In genomic region chr9:97852001-97852398, GRCh38 we compare ENCODE assay signal across 16 cellular contexts. TPM values are rescaled to one million over a fixed set of nuclear protein-coding genes. Genes with fewer than 3 reads are reported as not detected.
DNase-seq lines count a peak whose midpoint lies in the region; ATAC-seq, FAIRE-seq and TF ChIP-seq lines count a peak whose summit lies in the region.
"Had no signal": no experiment of that assay in that cellular context is flagged by ENCODE, and none has a peak within 500 bp of the region (broad histone marks: within the 10 kb centered on the region; RNA-seq: fewer than 3 reads in every experiment).

No MANE protein-coding gene starts in this region.

- peaks cover 5 to 16% of the 10 kb centered on the region in 2 donors for H3K4me1 ChIP-seq in naive thymus-derived CD4-positive, alpha-beta T cell (ENCODE audit: control insufficient read depth in 2 of 2, insufficient read depth in 2 of 2, low read length in 2 of 2)
- H3K4me1 ChIP-seq in esophagus muscularis mucosa, result peaks cover 14 to 62% (median 54%) of the 10 kb centered on the region in 4 donors

- H3K36me3 ChIP-seq in naive thymus-derived CD4-positive, alpha-beta T cell (ENCODE audit: control insufficient read depth in 2 of 3, insufficient read depth in 3 of 3, low read length in 3 of 3), result no peaks in the 10 kb centered on the region
- H3K36me3 ChIP-seq in esophagus muscularis mucosa, result no peaks in the 10 kb centered on the region
- H3K36me3 ChIP-seq: brain microvascular endothelial cell, gastroesophageal sphincter had no signal

- DNase-seq in CD4-positive, alpha-beta T cell, result no peak
- DNase-seq in ELF-1 (ENCODE audit: low read depth, low spot score) (peak; percentile 47), GM12892 (ENCODE audit: insufficient read length) (no peak), esophagus muscularis mucosa (ENCODE audit: extremely low spot score) (no peak), mucosa of gallbladder (ENCODE audit: low spot score) (no peak)
- peak in 1 of 9 donors; percentile 14 for DNase-seq in naive thymus-derived CD4-positive, alpha-beta T cell
- DNase-seq: activated effector memory CD4-positive, alpha-beta T cell treated with Interleukin-2 at 50 U/mL for 16 hours; brain microvascular endothelial cell; effector CD8-positive, alpha-beta T cell; left cardiac atrium; NCI-H2171 treated with DMSO at 0.1 percent for 48 hours had no signal

- ATAC-seq in CD4-positive, alpha-beta T cell (ENCODE audit: poor library complexity), result no peak
- no peak for ATAC-seq in naive thymus-derived CD4-positive, alpha-beta T cell
- no peak for ATAC-seq in GM21737 (IDR thresholded peaks at IDR 0.05; ENCODE audit: unreplicated experiment)
- ATAC-seq: gastroesophageal sphincter, left cardiac atrium had no signal

- H3K36me3 Mint-ChIP-seq in CD4-positive, alpha-beta T cell (ENCODE audit: low read depth), result no peaks in the 10 kb centered on the region
- no peaks in the 10 kb centered on the region for H3K36me3 Mint-ChIP-seq in brain
- peaks cover 0 to 6% (median 0%) of the 10 kb centered on the region in 5 donors for H3K36me3 Mint-ChIP-seq in naive thymus-derived CD4-positive, alpha-beta T cell

- peaks cover 86% of the 10 kb centered on the region for H3K27me3 Mint-ChIP-seq in CD4-positive, alpha-beta T cell
- H3K27me3 Mint-ChIP-seq in brain, result peaks cover 94% of the 10 kb centered on the region
- H3K27me3 Mint-ChIP-seq in naive thymus-derived CD4-positive, alpha-beta T cell, result peaks cover 62 to 87% (median 71%) of the 10 kb centered on the region in 5 donors

- H3K9me3 Mint-ChIP-seq in CD4-positive, alpha-beta T cell, result peaks cover 4% of the 10 kb centered on the region
- peaks cover 0 to 13% (median 2%) of the 10 kb centered on the region in 5 experiments for H3K9me3 Mint-ChIP-seq in brain
- peaks cover 0 to 17% (median 3%) of the 10 kb centered on the region in 11 donors for H3K9me3 Mint-ChIP-seq in naive thymus-derived CD4-positive, alpha-beta T cell

- no peak overlapping the region for H3K27ac ChIP-seq in CD4-positive, alpha-beta T cell (ENCODE audit: low read depth, low read length)
- no peak overlapping the region for H3K27ac ChIP-seq in naive thymus-derived CD4-positive, alpha-beta T cell (ENCODE audit: low read depth, low read length)
- no peak overlapping the region for H3K27ac ChIP-seq in esophagus muscularis mucosa (replicated peaks in 1 of 4)
- H3K27ac ChIP-seq: brain microvascular endothelial cell, gastroesophageal sphincter had no signal

- TF ChIP-seq EP300 in esophagus muscularis mucosa (IDR thresholded peaks at IDR 0.05), result no peak

- no peak overlapping the region for H3K4me3 ChIP-seq in naive thymus-derived CD4-positive, alpha-beta T cell (ENCODE audit: low read length)
- H3K4me3 ChIP-seq in esophagus muscularis mucosa, result peak overlapping the region in 1 of 4 donors; percentile 14

- peaks cover 91% of the 10 kb centered on the region for H3K27me3 ChIP-seq in CD4-positive, alpha-beta T cell (ENCODE audit: control insufficient read depth, insufficient read depth, low read length)
- H3K27me3 ChIP-seq in naive thymus-derived CD4-positive, alpha-beta T cell (ENCODE audit: control insufficient read depth in 2 of 2, insufficient read depth in 2 of 2, low read length in 2 of 2), result peaks cover 12 to 48% of the 10 kb centered on the region in 2 donors
- peaks cover 6 to 100% (median 88%) of the 10 kb centered on the region in 4 donors for H3K27me3 ChIP-seq in esophagus muscularis mucosa

- CTCF ChIA-PET in CD4-positive, alpha-beta T cell (lab: Charles Lee), result no interaction called here
- CTCF ChIA-PET in naive thymus-derived CD4-positive, alpha-beta T cell (lab: Charles Lee), result no interaction called here

- WGBS in esophagus muscularis mucosa, result 2% methylated on average over 10 of the region's 24 CpGs

- POLR2A ChIA-PET in CD4-positive, alpha-beta T cell (lab: Charles Lee), result no interaction called here
- POLR2A ChIA-PET in naive thymus-derived CD4-positive, alpha-beta T cell (lab: Charles Lee), result interaction anchor here (0.7 kb wide), 1 partner anchor 70 kb away, joined by 3 read pairs; the partner anchor contains the start of gene TRMO

- H3K4me1 Mint-ChIP-seq in CD4-positive, alpha-beta T cell (ENCODE audit: low read depth), result peaks cover 46% of the 10 kb centered on the region
- peaks cover 6% of the 10 kb centered on the region for H3K4me1 Mint-ChIP-seq in brain
- H3K4me1 Mint-ChIP-seq in naive thymus-derived CD4-positive, alpha-beta T cell, result peaks cover 5 to 39% (median 22%) of the 10 kb centered on the region in 7 donors

- H3K27ac Mint-ChIP-seq in CD4-positive, alpha-beta T cell, result no peak overlapping the region
- H3K27ac Mint-ChIP-seq in brain, result no peak overlapping the region
- H3K27ac Mint-ChIP-seq in naive thymus-derived CD4-positive, alpha-beta T cell, result peak overlapping the region in 3 of 9 donors; percentile 21 to 52 (median 38)
- H3K27ac Mint-ChIP-seq: CD14-positive monocyte had no signal

- peak overlapping the region; percentile 79 for H3K4me3 Mint-ChIP-seq in CD4-positive, alpha-beta T cell
- peak overlapping the region in 4 of 5 experiments; percentile 32 to 69 (median 66) for H3K4me3 Mint-ChIP-seq in brain
- H3K4me3 Mint-ChIP-seq in naive thymus-derived CD4-positive, alpha-beta T cell, result peak overlapping the region in 9 of 10 donors; percentile 49 to 80 (median 65)

- H3K9me3 ChIP-seq in CD4-positive, alpha-beta T cell (ENCODE audit: control insufficient read depth, low read length), result peaks cover 4% of the 10 kb centered on the region
- H3K9me3 ChIP-seq in naive thymus-derived CD4-positive, alpha-beta T cell (ENCODE audit: control insufficient read depth in 2 of 3, low read length in 3 of 3), result no peaks in the 10 kb centered on the region
- H3K9me3 ChIP-seq in esophagus muscularis mucosa, result no peaks in the 10 kb centered on the region

- no peak for TF ChIP-seq POLR2A in GM12892 (IDR thresholded peaks at IDR 0.05; ENCODE audit: low read depth, low read length)
- no peak for TF ChIP-seq POLR2A in esophagus muscularis mucosa (IDR thresholded peaks at IDR 0.05; ENCODE audit: low read depth)

- intact Hi-C loops in CD4-positive, alpha-beta T cell (cut with DNase I, micrococcal nuclease), result no loop called here
- intact Hi-C loops in naive thymus-derived CD4-positive, alpha-beta T cell (cut with micrococcal nuclease), result loop anchor here (5.0 kb wide), 3 partner anchors 50 to 155 kb away; partner anchors contain the start of gene XPA (in 1 of the 2)
- intact Hi-C loops in esophagus muscularis mucosa (cut with DNase I), result no loop called here

- no peak for FAIRE-seq in GM12892 (lab: Jason Lieb, UNC)
- FAIRE-seq: H54 had no signal

- TF ChIP-seq CTCF in CD4-positive, alpha-beta T cell (IDR thresholded peaks at IDR 0.05), result no peak
- TF ChIP-seq CTCF in brain (conservative IDR thresholded peaks at IDR 0.05) (no peak), esophagus muscularis mucosa (IDR thresholded peaks at IDR 0.05) (no peak)

RNA-seq across cellular contexts. Expression of gene FOXE1, which starts 1.0 kb away (rescaled TPM):
- not detected for total RNA-seq in CD4-positive, alpha-beta T cell
- 0.32 TPM for polyA plus RNA-seq in brain (ENCODE audit: insufficient read depth, low read depth, low replicate concordance)
- total RNA-seq in naive thymus-derived CD4-positive, alpha-beta T cell, result not detected
- polyA plus RNA-seq in naive thymus-derived CD4-positive, alpha-beta T cell, result under 1 TPM in 1 of 2 donors, not detected in 1; 0.05 TPM
- not detected for polyA plus RNA-seq in GM12892 (2012; ENCODE audit: missing spikeins)
- total RNA-seq in esophagus muscularis mucosa (not detected), mucosa of gallbladder (not detected)
- total RNA-seq: left cardiac atrium had no signal
- polyA plus RNA-seq: CD14-positive monocyte had no signal

Comparison
In these comparisons a context has a peak if more than half of its experiments do, and no peak if none do; other contexts are left out.
1. intact Hi-C loops: an anchor here in naive thymus-derived CD4-positive, alpha-beta T cell (5.0 kb wide); none called in CD4-positive, alpha-beta T cell and esophagus muscularis mucosa.